In genomic region chr11:95085117-95085825, GRCh38 we compare ENCODE assay signal across 16 cellular contexts. TPM values are rescaled to one million over a fixed set of nuclear protein-coding genes. Genes with fewer than 3 reads are reported as not detected.
DNase-seq lines count a peak whose midpoint lies in the region; ATAC-seq and TF ChIP-seq lines count a peak whose summit lies in the region.
"Had no signal": no experiment of that assay in that cellular context is flagged by ENCODE, and none has a peak within 500 bp of the region (broad histone marks: within the 10 kb centered on the region; RNA-seq: fewer than 3 reads in every experiment).

No MANE protein-coding gene starts in this region.

- H3K27ac ChIP-seq in mammary epithelial cell (ENCODE audit: insufficient read depth, low read depth, low read length) = peak overlapping the region; percentile 28
- H3K27ac ChIP-seq in cingulate gyrus (ENCODE audit: low read depth, low read length) = peak overlapping the region; percentile 26
- H3K27ac ChIP-seq: cardiac muscle cell, esophagus muscularis mucosa, left ventricle myocardium inferior had no signal

- no peaks in the 10 kb centered on the region for H4K20me1 ChIP-seq in mammary epithelial cell (ENCODE audit: insufficient read depth, low read length)

- H3K9me3 ChIP-seq in mammary epithelial cell (replicated peaks; ENCODE audit: insufficient read depth, low read length) = no peaks in the 10 kb centered on the region
- H3K9me3 ChIP-seq: Caco-2, esophagus muscularis mucosa, left ventricle myocardium inferior had no signal

- no peak overlapping the region for H3K4me3 ChIP-seq in mammary epithelial cell (replicated peaks in 1 of 3; ENCODE audit: insufficient read depth in 1 of 3, low read depth in 2 of 3, low read length in 3 of 3)
- H3K4me3 ChIP-seq: cardiac muscle cell, esophagus muscularis mucosa, left ventricle myocardium inferior had no signal

- peaks cover 3% of the 10 kb centered on the region for H3K79me2 ChIP-seq in mammary epithelial cell (ENCODE audit: insufficient read depth, low read length)

- peak; percentile 26 for ATAC-seq in HG03378 (IDR thresholded peaks at IDR 0.05; ENCODE audit: unreplicated experiment)
- no peak for ATAC-seq in effector memory CD8-positive, alpha-beta T cell (replicated peaks)

- H3K4me1 ChIP-seq in mammary epithelial cell (ENCODE audit: insufficient read depth, low read length) = peaks cover 22% of the 10 kb centered on the region

- peak overlapping the region; percentile 12 for H3K4me2 ChIP-seq in mammary epithelial cell (ENCODE audit: insufficient read depth, low read depth, low read length)

- H3K27me3 ChIP-seq in mammary epithelial cell (ENCODE audit: insufficient read depth, low read length) = no peaks in the 10 kb centered on the region
- H3K27me3 ChIP-seq: esophagus muscularis mucosa had no signal

- in situ Hi-C loops in mammary epithelial cell (cut with MboI; ENCODE audit: low sequenced_read_pairs in 2 of 2) = no loop called here

- BruUV-seq in mammary epithelial cell (replicated peaks; lab: Mats Ljungman, UMichigan) = no TSS peak
- no TSS peak for BruUV-seq in MCF 10A (replicated peaks; lab: Mats Ljungman, UMichigan)

- WGBS in mammary epithelial cell (ENCODE audit: low coverage, missing lambda C conversion rate) = 93% methylated on average over 3 of the region's 3 CpGs

- intact Hi-C loops in mammary epithelial cell (cut with micrococcal nuclease) = loop anchor here (2.0 kb wide), 1 partner anchor 16 kb away; no protein-coding TSS in a partner anchor
- intact Hi-C loops in MCF 10A (cut with micrococcal nuclease) = no loop called here

- peaks cover 16% of the 10 kb centered on the region for H3K4me1 Mint-ChIP-seq in MCF 10A (ENCODE audit: insufficient read depth, unreplicated experiment)
- peaks cover 2% of the 10 kb centered on the region for H3K4me1 Mint-ChIP-seq in type B pancreatic cell (ENCODE audit: unreplicated experiment)
- H3K4me1 Mint-ChIP-seq in effector memory CD8-positive, alpha-beta T cell (ENCODE audit: low read depth in 2 of 2) = peaks cover 12 to 13% of the 10 kb centered on the region in 2 donors

- no peak overlapping the region for H2AFZ ChIP-seq in mammary epithelial cell (ENCODE audit: low read depth, low read length)

- no peak overlapping the region for H3K9ac ChIP-seq in mammary epithelial cell (ENCODE audit: insufficient read depth, low read length)

- no peak overlapping the region for H3K4me3 Mint-ChIP-seq in MCF 10A (ENCODE audit: unreplicated experiment)
- no peak overlapping the region for H3K4me3 Mint-ChIP-seq in type B pancreatic cell
- no peak overlapping the region for H3K4me3 Mint-ChIP-seq in effector memory CD8-positive, alpha-beta T cell
- H3K4me3 Mint-ChIP-seq: activated naive CD8-positive, alpha-beta T cell treated with anti-CD3 and anti-CD28 coated beads, Interleukin-2, amount 10 ng/mL, durations not matched to agents 7 days and 5 days had no signal

- H3K36me3 ChIP-seq in mammary epithelial cell (ENCODE audit: insufficient read depth, low read length) = no peaks in the 10 kb centered on the region
- H3K36me3 ChIP-seq: cardiac muscle cell, esophagus muscularis mucosa, left ventricle myocardium inferior had no signal

- H3K27ac Mint-ChIP-seq in MCF 10A (ENCODE audit: low read depth, unreplicated experiment) (no peak overlapping the region), type B pancreatic cell (no peak overlapping the region)
- peak overlapping the region in 1 of 2 donors; percentile 9 for H3K27ac Mint-ChIP-seq in effector memory CD8-positive, alpha-beta T cell

- CTCF ChIA-PET in mammary epithelial cell (lab: Charles Lee; ENCODE audit: low non-redundant PET) (interaction anchor here (0.6 to 0.9 kb wide), 2 partner anchors 72 to 205 kb away, joined by 3 to 5 read pairs; no protein-coding TSS in a partner anchor), MCF 10A (lab: Yijun Ruan, JAX) (interaction anchor here (0.6 to 3.3 kb wide), 12 partner anchors 8 to 630 kb away, joined by 3 to 13 read pairs (median 4); partner anchors contain the start of gene SRSF8)

- TF ChIP-seq CTCF in mammary epithelial cell (conservative IDR thresholded peaks at IDR 0.05 in 1 of 2, IDR thresholded peaks at IDR 0.05 in 1 of 2; ENCODE audit: extremely low read depth in 1 of 2, insufficient read depth in 1 of 2, low read depth in 1 of 2, low read length in 2 of 2) (no peak), MCF 10A (IDR thresholded peaks at IDR 0.05; ENCODE audit: unreplicated experiment) (no peak), type B pancreatic cell (conservative IDR thresholded peaks at IDR 0.05) (no peak)

- POLR2A ChIA-PET in MCF 10A (lab: Yijun Ruan, JAX) = interaction anchor here (0.7 to 3.8 kb wide), 13 partner anchors 8 to 146 kb away, joined by 3 to 49 read pairs (median 8); partner anchors contain the start of genes CWC15, KDM4D, SESN3 and SRSF8

- H3K36me3 Mint-ChIP-seq in MCF 10A (ENCODE audit: insufficient read depth, unreplicated experiment) (no peaks in the 10 kb centered on the region), type B pancreatic cell (no peaks in the 10 kb centered on the region)
- peaks cover 8% of the 10 kb centered on the region for H3K36me3 Mint-ChIP-seq in effector memory CD8-positive, alpha-beta T cell (ENCODE audit: insufficient read depth)

- dilution Hi-C loops in mammary epithelial cell (cut with HindIII; ENCODE audit: low sequenced_read_pairs) = no loop called here

- H3K9me3 Mint-ChIP-seq in MCF 10A (ENCODE audit: unreplicated experiment) (no peaks in the 10 kb centered on the region), type B pancreatic cell (no peaks in the 10 kb centered on the region)
- no peaks in the 10 kb centered on the region for H3K9me3 Mint-ChIP-seq in effector memory CD8-positive, alpha-beta T cell
- H3K9me3 Mint-ChIP-seq: activated naive CD8-positive, alpha-beta T cell treated with anti-CD3 and anti-CD28 coated beads, Interleukin-2, amount 10 ng/mL, durations not matched to agents 7 days and 5 days had no signal

- DNase-seq in mammary epithelial cell (no peak), MCF 10A (ENCODE audit: unreplicated experiment) (no peak), type B pancreatic cell (ENCODE audit: extremely low spot score, unreplicated experiment) (no peak), AML-193 (lab: John Stamatoyannopoulos, UW) (no peak), AG08396 (ENCODE audit: low spot score) (no peak)
- DNase-seq in effector memory CD8-positive, alpha-beta T cell = no peak
- DNase-seq: activated naive CD8-positive, alpha-beta T cell treated with anti-CD3 and anti-CD28 coated beads, Interleukin-2, amount 10 ng/mL, durations not matched to agents 7 days and 5 days; Caco-2; left ventricle myocardium inferior; NCI-H774; retina had no signal

- H3K27me3 Mint-ChIP-seq in MCF 10A (ENCODE audit: insufficient read depth, unreplicated experiment) (no peaks in the 10 kb centered on the region), type B pancreatic cell (peaks cover 22% of the 10 kb centered on the region)
- H3K27me3 Mint-ChIP-seq in effector memory CD8-positive, alpha-beta T cell = peaks cover 0 to 16% of the 10 kb centered on the region in 2 donors
- H3K27me3 Mint-ChIP-seq: activated naive CD8-positive, alpha-beta T cell treated with anti-CD3 and anti-CD28 coated beads, Interleukin-2, amount 10 ng/mL, durations not matched to agents 7 days and 5 days had no signal

RNA-seq across cellular contexts. Expression of gene ENDOD1, which starts 4.4 kb away (rescaled TPM):
- total RNA-seq in mammary epithelial cell (100 to 1,000 TPM in 1 of 2 donors, 10 to 100 TPM in 1; 47.9 to 206 TPM), MCF 10A (2022) (10.8 and 11.4 TPM in 2 replicates), type B pancreatic cell (ENCODE audit: low replicate concordance) (12.0 and 23.6 TPM in 2 replicates)
- polyA plus RNA-seq in mammary epithelial cell = 37.2 TPM
- 66.9 TPM for polyA minus RNA-seq in mammary epithelial cell

RNA-seq across cellular contexts. Expression of gene SRSF8, which starts 18.6 kb away (rescaled TPM):
- 10 to 100 TPM; 47.2 to 48.5 TPM for total RNA-seq in mammary epithelial cell
- polyA plus RNA-seq in mammary epithelial cell = 29.3 TPM
- polyA minus RNA-seq in mammary epithelial cell = 2.9 TPM
- total RNA-seq in MCF 10A (2022) = 48.5 and 55.6 TPM in 2 replicates
- total RNA-seq in type B pancreatic cell (ENCODE audit: low replicate concordance) = 43.7 and 68.9 TPM in 2 replicates

RNA-seq across cellular contexts. Expression of gene KDM4F, which starts 36.0 kb away (rescaled TPM):
- total RNA-seq in mammary epithelial cell (not detected), MCF 10A (2022) (not detected in 2 replicates), type B pancreatic cell (ENCODE audit: low replicate concordance) (not detected in 2 replicates)
- not detected for polyA plus RNA-seq in mammary epithelial cell
- polyA minus RNA-seq in mammary epithelial cell = not detected
- total RNA-seq: activated naive CD8-positive, alpha-beta T cell treated with anti-CD3 and anti-CD28 coated beads, Interleukin-2, amount 10 ng/mL, durations not matched to agents 7 days and 5 days; Caco-2; cardiac muscle cell; esophagus muscularis mucosa; left ventricle myocardium inferior; urinary bladder had no signal
- polyA plus RNA-seq: cardiac muscle cell, urinary bladder had no signal
